ENCODE assay signal across 7 cellular contexts in the genomic region with DNA sequence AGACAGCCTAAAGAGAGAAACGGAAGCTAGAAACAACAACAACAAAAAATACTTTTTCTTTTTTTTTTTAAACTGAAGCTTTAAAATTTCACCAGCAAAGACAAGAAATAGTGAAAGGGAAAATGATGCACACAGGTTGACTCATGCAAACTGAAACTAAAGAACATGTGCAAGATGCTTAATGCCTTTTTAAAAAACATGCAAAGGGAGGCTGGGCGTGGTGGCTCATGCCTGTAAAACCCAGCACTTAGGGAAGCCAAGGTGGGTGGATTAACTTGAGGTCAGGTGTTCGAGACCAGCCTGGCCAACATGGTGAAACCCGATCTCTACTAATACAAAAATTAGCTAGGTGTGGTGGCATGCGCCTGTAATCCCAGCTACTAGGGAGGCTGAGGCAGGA. TPM values are rescaled to one million over a fixed set of nuclear protein-coding genes. Genes with fewer than 3 reads are reported as not detected.
A peak's percentile ranks its signal among the peaks of the same experiment; 100 is the strongest.
DNase-seq lines count a peak whose midpoint lies in the region; ATAC-seq, FAIRE-seq and TF ChIP-seq lines count a peak whose summit lies in the region.

No MANE protein-coding gene starts in this region.

- TF ChIP-seq CTCF in SK-N-SH (IDR thresholded peaks at IDR 0.05) (no peak), GM20000 (IDR thresholded peaks at IDR 0.05; ENCODE audit: extremely low read depth, missing control alignments) (no peak)

- no peaks in the 10 kb centered on the region for H3K79me2 ChIP-seq in SK-N-SH (ENCODE audit: insufficient read depth)

- no peak overlapping the region for H3K4me3 Mint-ChIP-seq in central memory CD8-positive, alpha-beta T cell

- no peak overlapping the region for H2AFZ ChIP-seq in SK-N-SH (ENCODE audit: low read depth)

- H3K4me1 ChIP-seq in SK-N-SH (ENCODE audit: control insufficient read depth in 1 of 2, insufficient read depth in 2 of 2, low read depth in 1 of 2, low read length in 1 of 2), result peaks cover 0 to 3% of the 10 kb centered on the region in 2 experiments; a peak in 2 of 4 replicates

- H3K9ac ChIP-seq in SK-N-SH, result no peak overlapping the region

- H3K4me3 ChIP-seq in SK-N-SH (ENCODE audit: low read depth in 2 of 2, low read length in 1 of 2), result no peak overlapping the region

- no peaks in the 10 kb centered on the region for H3K9me3 ChIP-seq in SK-N-SH

- H3K9me2 ChIP-seq in SK-N-SH, result no peaks in the 10 kb centered on the region

- H3K36me3 Mint-ChIP-seq in central memory CD8-positive, alpha-beta T cell (ENCODE audit: insufficient read depth), result peaks cover 3% of the 10 kb centered on the region

- H3K27me3 ChIP-seq in SK-N-SH (ENCODE audit: insufficient read depth), result no peaks in the 10 kb centered on the region

- peak; percentile 24 for ATAC-seq in central memory CD8-positive, alpha-beta T cell (replicated peaks; ENCODE audit: extremely low read depth, poor library complexity, severe bottlenecking)

- H3K9me3 Mint-ChIP-seq in central memory CD8-positive, alpha-beta T cell, result peaks cover 5% of the 10 kb centered on the region

- H3K27ac Mint-ChIP-seq in central memory CD8-positive, alpha-beta T cell (ENCODE audit: low read depth), result peak overlapping the region; percentile 61

- DNase-seq in H54 (ENCODE audit: insufficient read length, low spot score), result no peak
- peak; percentile 77 for DNase-seq in activated CD4-positive, alpha-beta T cell treated with anti-CD3 and anti-CD28 coated beads for 48 hours
- DNase-seq in central memory CD8-positive, alpha-beta T cell (ENCODE audit: low spot score in 2 of 2), result no peak
- DNase-seq in stimulated activated CD8-positive, alpha-beta memory T cell treated with anti-CD3 and anti-CD28 coated beads, Interleukin-4, amount 100 ng/mL, for 24 hours (ENCODE audit: low read depth), result peak; percentile 38
- no peak for DNase-seq in SK-N-SH
- DNase-seq in hepatic stellate cell (ENCODE audit: low spot score), result no peak
- no peak for DNase-seq in GM20000 (ENCODE audit: low spot score)

- WGBS in SK-N-SH (ENCODE audit: low lambda C conversion rate), result 87% methylated on average over 5 of the region's 5 CpGs

- H3K4me1 Mint-ChIP-seq in central memory CD8-positive, alpha-beta T cell, result peaks cover 13% of the 10 kb centered on the region

- no peak for TF ChIP-seq EP300 in SK-N-SH (IDR thresholded peaks at IDR 0.05; ENCODE audit: borderline replicate concordance in 1 of 2, low read depth in 1 of 2, low read length in 1 of 2)

- POLR2A ChIA-PET in SK-N-SH (lab: Yijun Ruan, JAX), result interaction anchor here (0.8 kb wide), 1 partner anchor 12 kb away, joined by 4 read pairs; no protein-coding TSS in a partner anchor

- no peaks in the 10 kb centered on the region for H3K27me3 Mint-ChIP-seq in central memory CD8-positive, alpha-beta T cell

- peaks cover 12% of the 10 kb centered on the region for H3F3A ChIP-seq in SK-N-SH (replicated peaks; ENCODE audit: insufficient read depth)

- H4K20me1 ChIP-seq in SK-N-SH (ENCODE audit: insufficient read depth), result no peaks in the 10 kb centered on the region

- TF ChIP-seq POLR2A in H54 (IDR thresholded peaks at IDR 0.05; ENCODE audit: low read depth, low read length), result no peak

- no peaks in the 10 kb centered on the region for H3K36me3 ChIP-seq in SK-N-SH (replicated peaks in 1 of 2; ENCODE audit: control insufficient read depth in 1 of 2, insufficient read depth in 2 of 2, low read length in 1 of 2)

- H3K4me2 ChIP-seq in SK-N-SH, result no peak overlapping the region

- CTCF ChIA-PET in SK-N-SH (lab: Yijun Ruan, JAX), result no interaction called here

- FAIRE-seq in H54 (lab: Jason Lieb, UNC), result peak; percentile 57

- no peak for TF ChIP-seq RAD21 in SK-N-SH (IDR thresholded peaks at IDR 0.05; ENCODE audit: low read length)

- H3K27ac ChIP-seq in SK-N-SH (ENCODE audit: low read depth in 2 of 2, low read length in 1 of 2), result no peak overlapping the region

TF ChIP-seq in SK-N-SH, 30 proteins besides CTCF, POLR2A, EP300 and RAD21:
- no peak for TF ChIP-seq FOXJ3 (CRISPR knock-in tag; IDR thresholded peaks at IDR 0.05)
- TF ChIP-seq GATA2 (CRISPR knock-in tag; IDR thresholded peaks at IDR 0.05), result no peak
- no peak for TF ChIP-seq CHD2 (IDR thresholded peaks at IDR 0.05; ENCODE audit: low read length, partially characterized antibody)
- TF ChIP-seq FOSL2 (IDR thresholded peaks at IDR 0.05; ENCODE audit: borderline replicate concordance, low read depth), result no peak
- no peak for TF ChIP-seq SIN3A (IDR thresholded peaks at IDR 0.05; ENCODE audit: borderline replicate concordance, low read depth, low read length)
- TF ChIP-seq, protein P1, sequence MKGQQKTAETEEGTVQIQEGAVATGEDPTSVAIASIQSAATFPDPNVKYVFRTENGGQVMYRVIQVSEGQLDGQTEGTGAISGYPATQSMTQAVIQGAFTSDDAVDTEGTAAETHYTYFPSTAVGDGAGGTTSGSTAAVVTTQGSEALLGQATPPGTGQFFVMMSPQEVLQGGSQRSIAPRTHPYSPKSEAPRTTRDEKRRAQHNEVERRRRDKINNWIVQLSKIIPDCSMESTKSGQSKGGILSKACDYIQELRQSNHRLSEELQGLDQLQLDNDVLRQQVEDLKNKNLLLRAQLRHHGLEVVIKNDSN (IDR thresholded peaks at IDR 0.05; ENCODE audit: borderline replicate concordance, low read depth), result no peak
- no peak for TF ChIP-seq GABPA (IDR thresholded peaks at IDR 0.05; ENCODE audit: low read depth)
- TF ChIP-seq RXRA (IDR thresholded peaks at IDR 0.05; ENCODE audit: borderline replicate concordance, low read depth), result no peak
- TF ChIP-seq RFX5 (IDR thresholded peaks at IDR 0.05; ENCODE audit: low read length), result no peak
- TF ChIP-seq EZH2phosphoT487 (IDR thresholded peaks at IDR 0.05; ENCODE audit: borderline replicate concordance, low read depth), result no peak
- TF ChIP-seq TCF12 (IDR thresholded peaks at IDR 0.05), result no peak
- TF ChIP-seq TEAD4 (IDR thresholded peaks at IDR 0.05; ENCODE audit: borderline replicate concordance, insufficient read depth), result no peak
- no peak for TF ChIP-seq PBX3 (IDR thresholded peaks at IDR 0.05)

RNA-seq across cellular contexts. Expression of gene CUBN, which starts 15.1 kb away (rescaled TPM):
- 2.4 and 2.7 TPM in 2 replicates for polyA plus RNA-seq in SK-N-SH (2012; rRNA removed)
- 3.5 and 4.0 TPM in 2 replicates for polyA plus RNA-seq in SK-N-SH (2012; cell fraction: cytosol; rRNA removed)
- polyA plus RNA-seq in SK-N-SH (2012; cell fraction: nucleus; rRNA removed), result 1.1 and 2.5 TPM in 2 replicates

RNA-seq across cellular contexts. Expression of gene TRDMT1, which starts 56.7 kb away (rescaled TPM):
- polyA plus RNA-seq in SK-N-SH (2012; rRNA removed), result 3.1 and 4.1 TPM in 2 replicates
- polyA plus RNA-seq in SK-N-SH (2012; cell fraction: cytosol; rRNA removed), result 3.7 and 4.0 TPM in 2 replicates
- polyA plus RNA-seq in SK-N-SH (2012; cell fraction: nucleus; rRNA removed), result 3.6 and 8.0 TPM in 2 replicates

Comparison
In these comparisons a context has a peak if more than half of its experiments do, and no peak if none do; other contexts are left out.
1. DNase-seq: peak in activated CD4-positive, alpha-beta T cell treated with anti-CD3 and anti-CD28 coated beads for 48 hours (single experiment) and stimulated activated CD8-positive, alpha-beta memory T cell treated with anti-CD3 and anti-CD28 coated beads, Interleukin-4, amount 100 ng/mL, for 24 hours (single experiment); none in H54 (single experiment), central memory CD8-positive, alpha-beta T cell (0 of 2), SK-N-SH (single experiment), hepatic stellate cell (single experiment) and GM20000 (single experiment).